In genomic region chr2:54667726-54668650, GRCh38 we compare ENCODE assay signal across 12 cellular contexts. TPM values are rescaled to one million over a fixed set of nuclear protein-coding genes. Genes with fewer than 3 reads are reported as not detected.
DNase-seq lines count a peak whose midpoint lies in the region; ATAC-seq and TF ChIP-seq lines count a peak whose summit lies in the region.
"Had no signal": no experiment of that assay in that cellular context is flagged by ENCODE, and none has a peak within 500 bp of the region (broad histone marks: within the 10 kb centered on the region; RNA-seq: fewer than 3 reads in every experiment).

No MANE protein-coding gene starts in this region.

- TF ChIP-seq POLR2A in right lobe of liver (IDR thresholded peaks at IDR 0.05): no peak
- no peak for TF ChIP-seq POLR2A in spleen (IDR thresholded peaks at IDR 0.05)

- no peaks in the 10 kb centered on the region for H3K9me3 ChIP-seq in CD4-positive, alpha-beta memory T cell (ENCODE audit: control insufficient read depth in 1 of 2, low read length in 2 of 2)
- H3K9me3 ChIP-seq in T-helper 17 cell (ENCODE audit: control insufficient read depth, low read length, poor library complexity, severe bottlenecking) (no peaks in the 10 kb centered on the region), right lobe of liver (no peaks in the 10 kb centered on the region), spleen (no peaks in the 10 kb centered on the region)

- intact Hi-C loops in CD4-positive, alpha-beta memory T cell (cut with micrococcal nuclease): no loop called here
- intact Hi-C loops in right lobe of liver (cut with DNase I): no loop called here
- intact Hi-C loops in spleen (cut with DNase I; ENCODE audit: low total_unique reads): no loop called here
- intact Hi-C loops in activated CD4-positive, alpha-beta memory T cell treated with anti-CD3 and anti-CD28 coated beads for 36 hours (cut with micrococcal nuclease): no loop called here

- TF ChIP-seq CTCF in right lobe of liver (IDR thresholded peaks at IDR 0.05) (no peak), spleen (IDR thresholded peaks at IDR 0.05 in 8 of 11, conservative IDR thresholded peaks at IDR 0.05 in 3 of 11) (no peak)

- H3K4me1 Mint-ChIP-seq in CD4-positive, alpha-beta memory T cell: peaks cover 3 to 18% (median 4%) of the 10 kb centered on the region in 4 donors
- H3K4me1 Mint-ChIP-seq in T-helper 17 cell: peaks cover 12% of the 10 kb centered on the region
- peaks cover 4% of the 10 kb centered on the region for H3K4me1 Mint-ChIP-seq in activated CD4-positive, alpha-beta memory T cell treated with anti-CD3 and anti-CD28 coated beads for 36 hours (ENCODE audit: low read depth)

- H3K27ac Mint-ChIP-seq in CD4-positive, alpha-beta memory T cell: peak overlapping the region in 4 of 7 donors; percentile 50 to 74 (median 66)
- peak overlapping the region; percentile 72 for H3K27ac Mint-ChIP-seq in T-helper 17 cell
- H3K27ac Mint-ChIP-seq in activated CD4-positive, alpha-beta memory T cell treated with anti-CD3 and anti-CD28 coated beads for 36 hours: no peak overlapping the region

- ATAC-seq in T-helper 17 cell: no peak
- ATAC-seq in right lobe of liver: peak; percentile 2 to 15 (median 10)
- no peak for ATAC-seq in HG03565 (IDR thresholded peaks at IDR 0.05; ENCODE audit: unreplicated experiment)
- ATAC-seq: left colon had no signal

- peaks cover 58% of the 10 kb centered on the region for H3K36me3 ChIP-seq in CD4-positive, alpha-beta memory T cell (ENCODE audit: insufficient read depth, low read length)
- peaks cover 3 to 16% (median 8%) of the 10 kb centered on the region in 4 donors for H3K36me3 ChIP-seq in right lobe of liver
- H3K36me3 ChIP-seq in spleen: peaks cover 0 to 84% (median 58%) of the 10 kb centered on the region in 6 donors

- no peak overlapping the region for H3K27ac ChIP-seq in CD4-positive, alpha-beta memory T cell (ENCODE audit: low read depth, low read length)
- H3K27ac ChIP-seq in right lobe of liver (peak overlapping the region in 2 of 3 donors; percentile 89 to 92), spleen (peak overlapping the region in 7 of 8 donors; percentile 53 to 84 (median 59))

- CTCF ChIA-PET in CD4-positive, alpha-beta memory T cell (lab: Charles Lee; ENCODE audit: partially characterized antibody): interaction anchor here (2.7 to 3.3 kb wide), 2 partner anchors 18 to 171 kb away, joined by 9 to 15 read pairs; no protein-coding TSS in a partner anchor
- CTCF ChIA-PET in activated CD4-positive, alpha-beta memory T cell treated with anti-CD3 and anti-CD28 coated beads for 36 hours (lab: Charles Lee): interaction anchor here (7.1 kb wide), 1 partner anchor 40 kb away, joined by 228 read pairs; no protein-coding TSS in a partner anchor

- no peak overlapping the region for H3K4me3 Mint-ChIP-seq in CD4-positive, alpha-beta memory T cell
- peak overlapping the region; percentile 49 for H3K4me3 Mint-ChIP-seq in T-helper 17 cell
- no peak overlapping the region for H3K4me3 Mint-ChIP-seq in activated CD4-positive, alpha-beta memory T cell treated with anti-CD3 and anti-CD28 coated beads for 36 hours

- POLR2A ChIA-PET in CD4-positive, alpha-beta memory T cell (lab: Charles Lee; ENCODE audit: partially characterized antibody): interaction anchor here (0.6 kb wide), 1 partner anchor 175 kb away, joined by 4 read pairs; no protein-coding TSS in a partner anchor
- POLR2A ChIA-PET in activated CD4-positive, alpha-beta memory T cell treated with anti-CD3 and anti-CD28 coated beads for 36 hours (lab: Charles Lee): no interaction called here

- H3K27me3 ChIP-seq in CD4-positive, alpha-beta memory T cell (ENCODE audit: insufficient read depth, low read length): no peaks in the 10 kb centered on the region
- H3K27me3 ChIP-seq in right lobe of liver (no peaks in the 10 kb centered on the region), spleen (replicated peaks in 1 of 7) (no peaks in the 10 kb centered on the region)

- peaks cover 69 to 75% of the 10 kb centered on the region in 2 donors for H3K36me3 Mint-ChIP-seq in CD4-positive, alpha-beta memory T cell
- H3K36me3 Mint-ChIP-seq in T-helper 17 cell (ENCODE audit: low read depth): peaks cover 17% of the 10 kb centered on the region
- peaks cover 39% of the 10 kb centered on the region for H3K36me3 Mint-ChIP-seq in activated CD4-positive, alpha-beta memory T cell treated with anti-CD3 and anti-CD28 coated beads for 36 hours

- H3K9me3 Mint-ChIP-seq in CD4-positive, alpha-beta memory T cell: no peaks in the 10 kb centered on the region
- no peaks in the 10 kb centered on the region for H3K9me3 Mint-ChIP-seq in activated CD4-positive, alpha-beta memory T cell treated with anti-CD3 and anti-CD28 coated beads for 36 hours

- H3K4me3 ChIP-seq in CD4-positive, alpha-beta memory T cell (ENCODE audit: low read length in 2 of 2): no peak overlapping the region
- H3K4me3 ChIP-seq in right lobe of liver: no peak overlapping the region
- no peak overlapping the region for H3K4me3 ChIP-seq in spleen

- H3K27me3 Mint-ChIP-seq in CD4-positive, alpha-beta memory T cell: no peaks in the 10 kb centered on the region
- no peaks in the 10 kb centered on the region for H3K27me3 Mint-ChIP-seq in T-helper 17 cell
- no peaks in the 10 kb centered on the region for H3K27me3 Mint-ChIP-seq in activated CD4-positive, alpha-beta memory T cell treated with anti-CD3 and anti-CD28 coated beads for 36 hours

- peaks cover under 1% of the 10 kb centered on the region for H3K4me1 ChIP-seq in CD4-positive, alpha-beta memory T cell (ENCODE audit: insufficient read depth, low read length)
- H3K4me1 ChIP-seq in right lobe of liver (peaks cover 0 to 56% (median 32%) of the 10 kb centered on the region in 4 donors), spleen (peaks cover 8 to 82% (median 46%) of the 10 kb centered on the region in 6 donors)

- DNase-seq in CD4-positive, alpha-beta memory T cell: no peak
- no peak for DNase-seq in T-helper 17 cell
- no peak for DNase-seq in right lobe of liver
- DNase-seq in spleen: no peak
- DNase-seq in GF-D8 (lab: John Stamatoyannopoulos, UW): no peak
- DNase-seq in DMS114 treated with DMSO at 0.1 percent for 48 hours (lab: John Stamatoyannopoulos, UW; ENCODE audit: unreplicated experiment): no peak
- no peak for DNase-seq in activated CD4-positive, alpha-beta memory T cell treated with anti-CD3 and anti-CD28 coated beads for 36 hours
- DNase-seq: activated CD8-positive, alpha-beta memory T cell treated with anti-CD3 and anti-CD28 coated beads, Interleukin-2, amount 50 U/mL, for 4 hours; left colon; NCI-H1105 treated with DMSO at 0.1 percent for 48 hours; NCI-H345 had no signal

- WGBS in right lobe of liver (ENCODE audit: insufficient coverage, low coverage, low lambda C conversion rate, missing lambda C conversion rate): 33% methylated on average over 12 of the region's 17 CpGs
- 93 to 96% (median 94%) methylated on average over 17 of the region's 17 CpGs for WGBS in spleen, 5 donors

RNA-seq across cellular contexts. Expression of gene EML6, which starts 55.5 kb away (rescaled TPM):
- total RNA-seq in CD4-positive, alpha-beta memory T cell: 1 to 10 TPM; 1.8 to 3.9 TPM
- polyA plus RNA-seq in CD4-positive, alpha-beta memory T cell: under 1 TPM in 1 of 2 donors, not detected in 1; 0.02 TPM
- total RNA-seq in T-helper 17 cell (1 to 10 TPM; 2.2 to 4.0 TPM), right lobe of liver (1 to 10 TPM in 4 of 6 experiments, under 1 TPM in 2; 0.82 to 2.5 (median 1.5) TPM), spleen (10 to 100 TPM in 1 of 7 donors, 1 to 10 TPM in 6; 4.9 to 18.2 (median 8.5) TPM)
- 1 to 10 TPM; 4.7 to 5.9 (median 5.5) TPM for polyA plus RNA-seq in spleen
- total RNA-seq in activated CD4-positive, alpha-beta memory T cell treated with anti-CD3 and anti-CD28 coated beads for 36 hours: under 1 TPM; 0.46 to 0.50 TPM

Comparison
In these comparisons a context has a peak if more than half of its experiments do, and no peak if none do; other contexts are left out.
1. ATAC-seq: peak in right lobe of liver (4 of 4); none in T-helper 17 cell (single experiment) and HG03565 (single experiment).